35 cellular contexts compared by ENCODE assay signal in the genomic region with DNA sequence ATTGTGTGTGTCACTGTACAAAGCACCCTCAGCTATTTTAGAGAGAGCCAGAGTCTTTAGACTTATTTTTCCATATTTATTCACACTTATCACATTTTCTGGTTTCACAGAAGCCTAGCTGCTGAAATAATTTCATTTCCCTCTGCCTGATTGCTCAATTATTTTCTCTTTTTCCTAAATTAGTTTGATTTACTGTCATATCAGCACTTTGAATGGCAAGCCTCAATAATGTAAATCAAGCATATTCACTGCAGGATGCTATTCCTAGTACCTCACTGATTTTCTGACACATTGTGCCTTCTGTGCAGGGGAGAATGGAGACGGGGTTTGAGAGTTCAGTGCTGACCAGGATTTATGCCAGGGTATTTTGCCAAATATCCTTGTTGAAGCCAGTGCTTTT.
"Had no signal": no experiment of that assay in that cellular context is flagged by ENCODE, and none has a peak within 500 bp of the region (broad histone marks: within the 10 kb centered on the region; RNA-seq: fewer than 3 reads in every experiment).

No MANE protein-coding gene starts in this region.

- DNase-seq: activated B cell treated with CpG ODN at 0.5 μM for 24 hours; activated CD4-positive, alpha-beta memory T cell treated with anti-CD3 and anti-CD28 coated beads, Interleukin-2, amount 10 ng/mL, durations not matched to agents 7 days and 5 days; activated CD4-positive, alpha-beta T cell treated with anti-CD3 and anti-CD28 coated beads for 1 hour; activated CD4-positive, alpha-beta T cell treated with anti-CD3 and anti-CD28 coated beads for 36 hours; activated CD4-positive, alpha-beta T cell treated with anti-CD3 and anti-CD28 coated beads for 48 hours; activated CD4-positive, alpha-beta T cell treated with anti-CD3 and anti-CD28 coated beads, Interleukin-2, amount 10 ng/mL, durations not matched to agents 7 days and 5 days; activated CD4-positive, alpha-beta T cell treated with anti-CD3 and anti-CD28 coated beads, Interleukin-2, amount 50 U/mL, for 48 hours; activated CD8-positive, alpha-beta memory T cell treated with anti-CD3 and anti-CD28 coated beads for 24 hours; activated CD8-positive, alpha-beta memory T cell treated with anti-CD3 and anti-CD28 coated beads, Interleukin-2, amount 10 ng/mL, durations not matched to agents 7 days and 5 days; activated CD8-positive, alpha-beta memory T cell treated with anti-CD3 and anti-CD28 coated beads, Interleukin-2, amount 50 U/mL, for 48 hours; activated CD8-positive, alpha-beta T cell treated with anti-CD3 and anti-CD28 coated beads, Interleukin-2, amount 10 ng/mL, durations not matched to agents 7 days and 5 days; activated effector memory CD4-positive, alpha-beta T cell treated with Interleukin-2 at 50 U/mL for 16 hours; activated gamma-delta T cell; activated naive CD4-positive, alpha-beta T cell treated with anti-CD3 and anti-CD28 coated beads, Interleukin-2, amount 10 ng/mL, durations not matched to agents 7 days and 5 days; activated naive CD4-positive, alpha-beta T cell treated with Interleukin-2 at 50 U/mL for 16 hours; activated naive CD8-positive, alpha-beta T cell treated with anti-CD3 and anti-CD28 coated beads, Interleukin-2, amount 10 ng/mL, durations not matched to agents 7 days and 5 days; activated naive CD8-positive, alpha-beta T cell treated with anti-CD3 and anti-CD28 coated beads, Interleukin-2, amount 50 U/mL, for 24 hours; activated T-cell treated with anti-CD3 and anti-CD28 coated beads, Interleukin-2, amount 50 U/mL, for 24 hours; activated T-cell treated with anti-CD3 and anti-CD28 coated beads, Interleukin-2, amount 50 U/mL, for 48 hours; amygdala; anterior cingulate cortex; caudate nucleus; cerebellar nuclear complex; T-helper 2 cell; T-helper 9 cell had no signal

- H3K27ac ChIP-seq: ascending aorta, cardiac muscle cell, VCaP had no signal

- H3K4me1 Mint-ChIP-seq: activated B cell treated with CpG ODN at 0.5 μM for 24 hours; activated CD4-positive, alpha-beta memory T cell treated with anti-CD3 and anti-CD28 coated beads, Interleukin-2, amount 10 ng/mL, durations not matched to agents 7 days and 5 days; activated CD4-positive, alpha-beta T cell treated with anti-CD3 and anti-CD28 coated beads for 36 hours; activated CD4-positive, alpha-beta T cell treated with anti-CD3 and anti-CD28 coated beads, Interleukin-2, amount 10 ng/mL, durations not matched to agents 7 days and 5 days; activated CD8-positive, alpha-beta memory T cell treated with anti-CD3 and anti-CD28 coated beads, Interleukin-2, amount 10 ng/mL, durations not matched to agents 7 days and 5 days; activated naive CD4-positive, alpha-beta T cell treated with anti-CD3 and anti-CD28 coated beads, Interleukin-2, amount 10 ng/mL, durations not matched to agents 7 days and 5 days; activated naive CD4-positive, alpha-beta T cell treated with anti-CD3 and anti-CD28 coated beads, Interleukin-2, amount 50 U/mL, for 24 hours; activated naive CD8-positive, alpha-beta T cell treated with anti-CD3 and anti-CD28 coated beads, Interleukin-2, amount 10 ng/mL, durations not matched to agents 7 days and 5 days; activated naive CD8-positive, alpha-beta T cell treated with anti-CD3 and anti-CD28 coated beads, Interleukin-2, amount 50 U/mL, for 24 hours; central memory CD8-positive, alpha-beta T cell had no signal

- ATAC-seq: activated CD4-positive, alpha-beta T cell treated with anti-CD3 and anti-CD28 coated beads for 36 hours; activated CD8-positive, alpha-beta memory T cell treated with anti-CD3 and anti-CD28 coated beads, Interleukin-2, amount 10 ng/mL, durations not matched to agents 7 days and 5 days; activated CD8-positive, alpha-beta T cell treated with anti-CD3 and anti-CD28 coated beads, Interleukin-2, amount 10 ng/mL, durations not matched to agents 7 days and 5 days; activated naive CD8-positive, alpha-beta T cell treated with anti-CD3 and anti-CD28 coated beads, Interleukin-2, amount 50 U/mL, for 24 hours had no signal

- H3K4me1 ChIP-seq: ascending aorta had no signal

- H3K36me3 Mint-ChIP-seq: activated CD8-positive, alpha-beta memory T cell treated with anti-CD3 and anti-CD28 coated beads, Interleukin-2, amount 10 ng/mL, durations not matched to agents 7 days and 5 days; activated naive CD4-positive, alpha-beta T cell treated with anti-CD3 and anti-CD28 coated beads, Interleukin-2, amount 10 ng/mL, durations not matched to agents 7 days and 5 days; activated naive CD4-positive, alpha-beta T cell treated with anti-CD3 and anti-CD28 coated beads, Interleukin-2, amount 50 U/mL, for 24 hours; activated naive CD8-positive, alpha-beta T cell; activated naive CD8-positive, alpha-beta T cell treated with anti-CD3 and anti-CD28 coated beads, Interleukin-2, amount 10 ng/mL, durations not matched to agents 7 days and 5 days had no signal

- H3K27me3 ChIP-seq: ascending aorta, cardiac muscle cell had no signal

- H3K9me3 ChIP-seq: ascending aorta had no signal

- H3K4me3 Mint-ChIP-seq: activated B cell treated with CpG ODN at 0.5 μM for 24 hours; activated CD4-positive, alpha-beta memory T cell treated with anti-CD3 and anti-CD28 coated beads, Interleukin-2, amount 10 ng/mL, durations not matched to agents 7 days and 5 days; activated CD4-positive, alpha-beta T cell treated with anti-CD3 and anti-CD28 coated beads for 36 hours; activated CD4-positive, alpha-beta T cell treated with anti-CD3 and anti-CD28 coated beads, Interleukin-2, amount 10 ng/mL, durations not matched to agents 7 days and 5 days; activated CD8-positive, alpha-beta memory T cell treated with anti-CD3 and anti-CD28 coated beads, Interleukin-2, amount 10 ng/mL, durations not matched to agents 7 days and 5 days; activated CD8-positive, alpha-beta T cell treated with anti-CD3 and anti-CD28 coated beads, Interleukin-2, amount 10 ng/mL, durations not matched to agents 7 days and 5 days; activated naive CD4-positive, alpha-beta T cell treated with anti-CD3 and anti-CD28 coated beads, Interleukin-2, amount 10 ng/mL, durations not matched to agents 7 days and 5 days; activated naive CD4-positive, alpha-beta T cell treated with anti-CD3 and anti-CD28 coated beads, Interleukin-2, amount 50 U/mL, for 24 hours; activated naive CD8-positive, alpha-beta T cell; activated naive CD8-positive, alpha-beta T cell treated with anti-CD3 and anti-CD28 coated beads, Interleukin-2, amount 10 ng/mL, durations not matched to agents 7 days and 5 days; activated naive CD8-positive, alpha-beta T cell treated with anti-CD3 and anti-CD28 coated beads, Interleukin-2, amount 50 U/mL, for 24 hours; activated T-cell treated with anti-CD3 and anti-CD28 coated beads, Interleukin-2, amount 50 U/mL, for 24 hours; brain; central memory CD8-positive, alpha-beta T cell; T-helper 1 cell treated with Interleukin-12 subunit alpha and Interleukin-12 subunit beta and Interleukin-4 antibody, amounts not matched to agents 30 μg/mL and 1 μg/mL, for 36 hours; T-helper 2 cell treated with Interferon-gamma antibody and Interleukin-4, amounts not matched to agents 5 μg/mL and 100 μg/mL, for 36 hours had no signal

- H3K27ac Mint-ChIP-seq: activated B cell treated with CpG ODN at 0.5 μM for 24 hours; activated CD4-positive, alpha-beta memory T cell treated with anti-CD3 and anti-CD28 coated beads, Interleukin-2, amount 10 ng/mL, durations not matched to agents 7 days and 5 days; activated CD4-positive, alpha-beta T cell treated with anti-CD3 and anti-CD28 coated beads for 36 hours; activated CD4-positive, alpha-beta T cell treated with anti-CD3 and anti-CD28 coated beads, Interleukin-2, amount 10 ng/mL, durations not matched to agents 7 days and 5 days; activated CD8-positive, alpha-beta memory T cell treated with anti-CD3 and anti-CD28 coated beads, Interleukin-2, amount 10 ng/mL, durations not matched to agents 7 days and 5 days; activated CD8-positive, alpha-beta T cell treated with anti-CD3 and anti-CD28 coated beads, Interleukin-2, amount 10 ng/mL, durations not matched to agents 7 days and 5 days; activated naive CD4-positive, alpha-beta T cell treated with anti-CD3 and anti-CD28 coated beads, Interleukin-2, amount 10 ng/mL, durations not matched to agents 7 days and 5 days; activated naive CD4-positive, alpha-beta T cell treated with anti-CD3 and anti-CD28 coated beads, Interleukin-2, amount 50 U/mL, for 24 hours; activated naive CD8-positive, alpha-beta T cell; activated naive CD8-positive, alpha-beta T cell treated with anti-CD3 and anti-CD28 coated beads, Interleukin-2, amount 10 ng/mL, durations not matched to agents 7 days and 5 days; activated naive CD8-positive, alpha-beta T cell treated with anti-CD3 and anti-CD28 coated beads, Interleukin-2, amount 50 U/mL, for 24 hours; activated T-cell treated with anti-CD3 and anti-CD28 coated beads, Interleukin-2, amount 50 U/mL, for 24 hours; activated T-helper 2 cell treated with anti-CD3 and anti-CD28 coated beads, Interferon-gamma antibody, Interleukin-2, Interleukin-4, amounts not matched to agents 10 μg/mL and 5 μg/mL and 100 μg/mL, durations not matched to agents 14 hours and 24 hours and 36 hours; T-helper 1 cell treated with Interleukin-12 subunit alpha and Interleukin-12 subunit beta and Interleukin-4 antibody, amounts not matched to agents 30 μg/mL and 1 μg/mL, for 36 hours; T-helper 2 cell treated with Interferon-gamma antibody and Interleukin-4, amounts not matched to agents 5 μg/mL and 100 μg/mL, for 36 hours had no signal

- H3K4me3 ChIP-seq: ascending aorta, cardiac muscle cell had no signal

- H3K9me3 Mint-ChIP-seq: activated B cell treated with CpG ODN at 0.5 μM for 24 hours; activated CD4-positive, alpha-beta memory T cell treated with anti-CD3 and anti-CD28 coated beads, Interleukin-2, amount 10 ng/mL, durations not matched to agents 7 days and 5 days; activated CD4-positive, alpha-beta T cell treated with anti-CD3 and anti-CD28 coated beads, Interleukin-2, amount 10 ng/mL, durations not matched to agents 7 days and 5 days; activated naive CD4-positive, alpha-beta T cell treated with anti-CD3 and anti-CD28 coated beads, Interleukin-2, amount 10 ng/mL, durations not matched to agents 7 days and 5 days; activated naive CD4-positive, alpha-beta T cell treated with anti-CD3 and anti-CD28 coated beads, Interleukin-2, amount 50 U/mL, for 24 hours; activated naive CD8-positive, alpha-beta T cell treated with anti-CD3 and anti-CD28 coated beads, Interleukin-2, amount 10 ng/mL, durations not matched to agents 7 days and 5 days; activated naive CD8-positive, alpha-beta T cell treated with anti-CD3 and anti-CD28 coated beads, Interleukin-2, amount 50 U/mL, for 24 hours; activated T-cell treated with anti-CD3 and anti-CD28 coated beads, Interleukin-2, amount 50 U/mL, for 24 hours; activated T-helper 2 cell treated with anti-CD3 and anti-CD28 coated beads, Interferon-gamma antibody, Interleukin-2, Interleukin-4, amounts not matched to agents 10 μg/mL and 5 μg/mL and 100 μg/mL, durations not matched to agents 14 hours and 24 hours and 36 hours; central memory CD8-positive, alpha-beta T cell; T-helper 1 cell treated with Interleukin-12 subunit alpha and Interleukin-12 subunit beta and Interleukin-4 antibody, amounts not matched to agents 30 μg/mL and 1 μg/mL, for 36 hours; T-helper 2 cell treated with Interferon-gamma antibody and Interleukin-4, amounts not matched to agents 5 μg/mL and 100 μg/mL, for 36 hours had no signal

- H3K27me3 Mint-ChIP-seq: activated B cell treated with CpG ODN at 0.5 μM for 24 hours; activated CD4-positive, alpha-beta memory T cell treated with anti-CD3 and anti-CD28 coated beads, Interleukin-2, amount 10 ng/mL, durations not matched to agents 7 days and 5 days; activated CD4-positive, alpha-beta T cell treated with anti-CD3 and anti-CD28 coated beads for 36 hours; activated CD4-positive, alpha-beta T cell treated with anti-CD3 and anti-CD28 coated beads, Interleukin-2, amount 10 ng/mL, durations not matched to agents 7 days and 5 days; activated CD8-positive, alpha-beta memory T cell treated with anti-CD3 and anti-CD28 coated beads, Interleukin-2, amount 10 ng/mL, durations not matched to agents 7 days and 5 days; activated naive CD4-positive, alpha-beta T cell treated with anti-CD3 and anti-CD28 coated beads, Interleukin-2, amount 10 ng/mL, durations not matched to agents 7 days and 5 days; activated naive CD4-positive, alpha-beta T cell treated with anti-CD3 and anti-CD28 coated beads, Interleukin-2, amount 50 U/mL, for 24 hours; activated naive CD8-positive, alpha-beta T cell; activated naive CD8-positive, alpha-beta T cell treated with anti-CD3 and anti-CD28 coated beads, Interleukin-2, amount 10 ng/mL, durations not matched to agents 7 days and 5 days; activated naive CD8-positive, alpha-beta T cell treated with anti-CD3 and anti-CD28 coated beads, Interleukin-2, amount 50 U/mL, for 24 hours; activated T-cell treated with anti-CD3 and anti-CD28 coated beads, Interleukin-2, amount 50 U/mL, for 24 hours; brain; central memory CD8-positive, alpha-beta T cell had no signal
